ENCODE assay signal across 30 cellular contexts in the genomic region with DNA sequence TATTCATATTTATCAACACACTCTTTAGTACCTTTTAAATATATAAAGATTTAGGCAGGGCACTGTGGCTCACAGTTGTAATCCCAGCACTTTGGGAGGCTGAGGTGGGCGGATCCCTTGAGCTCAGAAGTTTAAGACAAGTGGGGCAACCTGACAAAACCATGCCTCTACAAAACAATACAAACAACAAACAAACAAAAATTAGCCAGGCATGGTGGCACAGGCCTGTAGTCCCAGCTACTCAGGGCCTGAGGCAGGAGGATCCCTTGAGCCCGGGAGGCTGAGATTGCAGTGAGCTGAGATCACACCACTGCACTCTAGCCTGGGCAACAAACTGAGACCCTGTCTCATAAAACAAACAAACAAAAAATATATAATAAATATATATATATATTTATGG.
"Had no signal": no experiment of that assay in that cellular context is flagged by ENCODE, and none has a peak within 500 bp of the region (broad histone marks: within the 10 kb centered on the region; RNA-seq: fewer than 3 reads in every experiment).

No MANE protein-coding gene starts in this region.

- H3K27me3 Mint-ChIP-seq: naive thymus-derived CD4-positive, alpha-beta T cell; natural killer cell treated with Interleukin-12 subunit alpha and Interleukin-12 subunit beta and Interleukin-15 and Interleukin-18, amount 100 ng/mL, for 72 hours; stimulated activated naive CD8-positive, alpha-beta T cell treated with anti-CD3 and anti-CD28 coated beads, Interleukin-15, Interleukin-2, amounts not matched to agents 100 ng/mL and 50 ng/mL, for 24 hours; type B pancreatic cell had no signal

- FAIRE-seq: kidney, pancreas had no signal

- ATAC-seq: left colon; left lung; lower lobe of right lung; mucosa of descending colon; naive thymus-derived CD4-positive, alpha-beta T cell; natural killer cell treated with Interleukin-12 subunit alpha and Interleukin-12 subunit beta and Interleukin-15 and Interleukin-18, amount 100 ng/mL, for 72 hours; pancreas; right cardiac atrium; sciatic nerve had no signal

- H3K4me1 ChIP-seq: left lung, lower lobe of right lung, pancreas, prostate gland, suprapubic skin, tibial artery, vagina had no signal

- H3K4me3 ChIP-seq: left lung, lower lobe of right lung, mucosa of descending colon, pancreas, prostate gland, skin epidermis, suprapubic skin, thoracic aorta, tibial artery, vagina had no signal

- H3K27ac Mint-ChIP-seq: naive thymus-derived CD4-positive, alpha-beta T cell; natural killer cell treated with Interleukin-12 subunit alpha and Interleukin-12 subunit beta and Interleukin-15 and Interleukin-18, amount 100 ng/mL, for 72 hours; stimulated activated naive CD8-positive, alpha-beta T cell treated with anti-CD3 and anti-CD28 coated beads, Interleukin-15, Interleukin-2, amounts not matched to agents 100 ng/mL and 50 ng/mL, for 24 hours; type B pancreatic cell had no signal

- H3K27me3 ChIP-seq: left lung, pancreas, suprapubic skin, tibial artery, vagina had no signal

- H3K36me3 Mint-ChIP-seq: naive thymus-derived CD4-positive, alpha-beta T cell; type B pancreatic cell had no signal

- H3K4me3 Mint-ChIP-seq: naive thymus-derived CD4-positive, alpha-beta T cell; natural killer cell treated with Interleukin-12 subunit alpha and Interleukin-12 subunit beta and Interleukin-15 and Interleukin-18, amount 100 ng/mL, for 72 hours; stimulated activated naive CD8-positive, alpha-beta T cell treated with anti-CD3 and anti-CD28 coated beads, Interleukin-15, Interleukin-2, amounts not matched to agents 100 ng/mL and 50 ng/mL, for 24 hours; type B pancreatic cell had no signal

- H3K27ac ChIP-seq: left lung, lower lobe of right lung, pancreas, prostate gland, skin epidermis, suprapubic skin, thoracic aorta, tibial artery, vagina had no signal

- H3K9me3 ChIP-seq: left lung, lower lobe of right lung, pancreas, prostate gland, suprapubic skin, thoracic aorta, tibial artery, vagina had no signal

- DNase-seq: hippocampal formation; kidney; left colon; left lung; lower lobe of right lung; mammary epithelial cell; mesenchymal stem cell; midbrain; mucosa of descending colon; naive thymus-derived CD4-positive, alpha-beta T cell; nucleus accumbens; pancreas; posterior cingulate gyrus; retina; right cardiac atrium; stimulated activated CD4-positive, alpha-beta T cell treated with anti-CD3 and anti-CD28 coated beads, Interleukin-12 subunit alpha, Interleukin-12 subunit beta, amount 100 ng/mL, for 4 hours; stimulated activated CD4-positive, alpha-beta T cell treated with anti-CD3 and anti-CD28 coated beads, Interleukin-15, amount 100 ng/mL, for 24 hours; stimulated activated CD4-positive, alpha-beta T cell treated with anti-CD3 and anti-CD28 coated beads, Interleukin-2, amount 100 ng/mL, for 24 hours; stimulated activated CD4-positive, alpha-beta T cell treated with anti-CD3 and anti-CD28 coated beads, Interleukin-4, amount 100 ng/mL, for 1 hour; stimulated activated naive CD4-positive, alpha-beta T cell; tibial artery had no signal

- H3K4me1 Mint-ChIP-seq: naive thymus-derived CD4-positive, alpha-beta T cell had no signal

- H3K36me3 ChIP-seq: left lung, lower lobe of right lung, pancreas, prostate gland, suprapubic skin, thoracic aorta, tibial artery, vagina had no signal
